18 cellular contexts compared by ENCODE assay signal in the genomic region with DNA sequence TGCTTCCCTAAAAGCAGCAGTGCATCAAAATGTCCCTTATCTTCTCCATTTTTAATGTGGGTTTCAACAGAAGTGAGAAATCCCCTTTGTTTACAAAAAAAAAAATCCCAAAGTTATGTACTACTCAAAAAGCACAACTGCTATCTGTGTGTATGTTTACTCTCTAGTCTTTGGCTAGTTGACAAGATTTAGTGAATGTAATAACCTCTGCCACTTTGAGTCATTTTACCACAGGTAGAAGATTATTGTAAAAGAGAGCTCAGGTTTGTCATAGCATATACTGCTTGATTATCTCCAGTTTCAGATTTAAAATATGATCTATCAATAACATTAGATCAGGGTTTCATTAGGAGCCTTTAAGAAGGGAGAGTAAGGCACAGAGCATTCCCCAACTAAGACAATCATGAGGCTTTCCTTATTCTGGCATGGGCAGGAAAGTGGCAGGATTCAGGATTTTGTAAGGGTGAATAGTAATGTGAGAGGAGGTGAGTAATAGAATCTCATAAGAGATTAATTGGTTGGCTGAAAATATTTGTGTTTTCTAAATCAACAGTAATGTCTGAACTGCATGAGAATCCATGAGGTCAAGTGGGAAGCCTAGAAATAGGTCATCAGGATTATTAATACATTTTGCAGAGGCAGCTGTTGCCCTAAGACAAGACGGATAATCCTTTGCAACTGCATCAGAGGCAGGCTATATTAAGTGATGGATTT.
"Had no signal": no experiment of that assay in that cellular context is flagged by ENCODE, and none has a peak within 500 bp of the region (broad histone marks: within the 10 kb centered on the region; RNA-seq: fewer than 3 reads in every experiment).

No MANE protein-coding gene starts in this region.

- DNase-seq: effector CD8-positive, alpha-beta T cell; effector memory CD8-positive, alpha-beta T cell; endodermal cell; erythroblast; esophagus squamous epithelium; foreskin fibroblast; foreskin melanocyte; gastrocnemius medialis; glutamatergic neuron; head of caudate nucleus; heart right ventricle; hippocampal formation; left cardiac atrium; left lung; left ventricle myocardium superior; lower lobe of right lung; mesenchymal stem cell; mucosa of descending colon had no signal
